Comparison of ENCODE assay signal across 9 cellular contexts in genomic region chr3:187919535-187919934, GRCh38.
A peak's percentile ranks its signal among the peaks of the same experiment; 100 is the strongest.
DNase-seq lines count a peak whose midpoint lies in the region; ATAC-seq, FAIRE-seq and TF ChIP-seq lines count a peak whose summit lies in the region.
"Had no signal": no experiment of that assay in that cellular context is flagged by ENCODE, and none has a peak within 500 bp of the region (broad histone marks: within the 10 kb centered on the region; RNA-seq: fewer than 3 reads in every experiment).

No MANE protein-coding gene starts in this region.

- peaks cover 18% of the 10 kb centered on the region for H3K4me1 ChIP-seq in GM12878 (ENCODE audit: control insufficient read depth, insufficient read depth, low read length)

- H2AFZ ChIP-seq in GM12878 (ENCODE audit: control insufficient read depth, low read depth, low read length): no peak overlapping the region

- intact Hi-C loops in GM12878 (cut with micrococcal nuclease; ENCODE audit: unreplicated experiment): loop anchor here (1.0 to 5.0 kb wide), 3 partner anchors 17 to 175 kb away; partner anchors contain the start of gene BCL6

- TF ChIP-seq CTCF in GM12865 (IDR thresholded peaks at IDR 0.05; ENCODE audit: insufficient read depth, low read depth, low read length, missing control alignments) (no peak), GM12878 (IDR thresholded peaks at IDR 0.05 in 2 of 3, conservative IDR thresholded peaks at IDR 0.05 in 1 of 3; ENCODE audit: control insufficient read depth in 2 of 3, extremely low read depth in 1 of 3, insufficient read depth in 1 of 3, low read depth in 3 of 3, low read length in 3 of 3) (no peak)

- no peaks in the 10 kb centered on the region for H3K79me2 ChIP-seq in GM12878 (ENCODE audit: control insufficient read depth, insufficient read depth, low read length)

- BruUV-seq in GM12878 (replicated peaks; lab: Mats Ljungman, UMichigan): no TSS peak

- ATAC-seq in GM21381 (IDR thresholded peaks at IDR 0.05; ENCODE audit: unreplicated experiment) (peak; percentile 36), HG03432 (IDR thresholded peaks at IDR 0.05; ENCODE audit: unreplicated experiment) (peak; percentile 47), GM12878 (peak; percentile 75)

- TF ChIP-seq POLR2A in GM12878 (IDR thresholded peaks at IDR 0.05; ENCODE audit: low read depth, low read length): no peak

- no peak for FAIRE-seq in GM12878 (lab: Jason Lieb, UNC)

- POLR2A ChIA-PET in GM12878 (lab: Charles Lee): no interaction called here

- RAD21 ChIA-PET in GM12878 (lab: Charles Lee; ENCODE audit: unreplicated experiment): no interaction called here

- no peak overlapping the region for H3K9ac ChIP-seq in GM12878 (ENCODE audit: control insufficient read depth, insufficient read depth, low read length)

- 3% methylated on average over 3 of the region's 3 CpGs for WGBS in GM12878 (ENCODE audit: insufficient coverage, insufficient replicate concordance, low lambda C conversion rate, missing lambda C conversion rate)

- peak overlapping the region; percentile 80 for H3K4me2 ChIP-seq in GM12878 (ENCODE audit: control insufficient read depth, insufficient read depth)

- H3K27me3 ChIP-seq in GM12878 (replicated peaks in 1 of 2; ENCODE audit: control insufficient read depth in 2 of 2, insufficient read depth in 2 of 2, low read length in 1 of 2): peaks cover 0 to 2% of the 10 kb centered on the region in 2 experiments; a peak in 1 of 4 replicates

- no peak for TF ChIP-seq RAD21 in GM12878 (IDR thresholded peaks at IDR 0.05; ENCODE audit: insufficient read depth, low read depth, low read length)

- in situ Hi-C loops in GM12878 (cut with MboI): no loop called here

- H3K4me3 ChIP-seq in GM12865 (ENCODE audit: low read depth, low read length): no peak overlapping the region
- no peak overlapping the region for H3K4me3 ChIP-seq in GM12878

- no peak for TF ChIP-seq EP300 in GM12878 (IDR thresholded peaks at IDR 0.05; ENCODE audit: borderline replicate concordance in 1 of 2, control insufficient read depth in 1 of 2, low read depth in 2 of 2, low read length in 2 of 2)

- DNase-seq in GM12865 (ENCODE audit: low read depth): peak; percentile 27
- peak; percentile 24 for DNase-seq in GM12878 (ENCODE audit: low read depth, low spot score)
- DNase-seq in NCI-H1436 (lab: John Stamatoyannopoulos, UW): no peak
- no peak for DNase-seq in dedifferentiated amniotic fluid mesenchymal stem cell (ENCODE audit: extremely low spot score)
- DNase-seq in T1000 (lab: John Stamatoyannopoulos, UW): no peak
- DNase-seq in superior temporal gyrus (ENCODE audit: extremely low spot score): no peak
- DNase-seq: NCI-H1417 had no signal

- peaks cover 6% of the 10 kb centered on the region for H3K9me3 ChIP-seq in GM12878 (replicated peaks; ENCODE audit: control insufficient read depth, insufficient read depth, low read length)

- H3K27ac ChIP-seq in GM12878 (ENCODE audit: control insufficient read depth, insufficient read depth): no peak overlapping the region

- no peaks in the 10 kb centered on the region for H3K36me3 ChIP-seq in GM12878 (ENCODE audit: control insufficient read depth in 2 of 2, insufficient read depth in 2 of 2, low read length in 1 of 2)

- CTCF ChIA-PET in GM12878 (lab: Yijun Ruan, JAX): no interaction called here

- no peaks in the 10 kb centered on the region for H4K20me1 ChIP-seq in GM12878 (ENCODE audit: control insufficient read depth, insufficient read depth)

- SMC1A ChIA-PET in GM12878 (lab: Charles Lee; ENCODE audit: uncharacterized antibody, unreplicated experiment): no interaction called here

TF ChIP-seq in GM12878, 131 proteins besides CTCF, POLR2A, EP300 and RAD21:
- peak; percentile 22; the same call in 1 of the 2 replicates for TF ChIP-seq RUNX3 (IDR thresholded peaks at IDR 0.05; ENCODE audit: low read length)
- no peak for TF ChIP-seq ZNF217 (IDR thresholded peaks at IDR 0.05)
- TF ChIP-seq MTA2 (IDR thresholded peaks at IDR 0.05; ENCODE audit: low read depth): no peak
- TF ChIP-seq NFIC (IDR thresholded peaks at IDR 0.05; ENCODE audit: low read depth, low read length): 0 out of 2 replicates have a peak, but pooled peaks have one; percentile 0
- TF ChIP-seq ZNF687 (IDR thresholded peaks at IDR 0.05): no peak
- no peak for TF ChIP-seq MXI1 (IDR thresholded peaks at IDR 0.05; ENCODE audit: low read depth, low read length)
- TF ChIP-seq SREBF2 (IDR thresholded peaks at IDR 0.05; ENCODE audit: low read length): no peak
- 0 out of 2 replicates have a peak, but pooled peaks have one; percentile 37 for TF ChIP-seq YY1 (IDR thresholded peaks at IDR 0.05; ENCODE audit: low read depth, low read length)
- TF ChIP-seq NFXL1 (IDR thresholded peaks at IDR 0.05; ENCODE audit: borderline replicate concordance): no peak
- 0 out of 2 replicates have a peak, but pooled peaks have one; percentile 4 for TF ChIP-seq BCL11A (IDR thresholded peaks at IDR 0.05; ENCODE audit: low read depth, low read length)
- TF ChIP-seq ZBTB11 (CRISPR knock-in tag; IDR thresholded peaks at IDR 0.05): no peak
- TF ChIP-seq ATF2 (IDR thresholded peaks at IDR 0.05; ENCODE audit: low read length): no peak

Comparison
In these comparisons a context has a peak if more than half of its experiments do, and no peak if none do; other contexts are left out.
1. DNase-seq: peak in GM12865 (single experiment) and GM12878 (single experiment); none in NCI-H1436 (single experiment), dedifferentiated amniotic fluid mesenchymal stem cell (single experiment), T1000 (single experiment) and superior temporal gyrus (single experiment).
2. Peak in every context shown above with its lines, with median percentiles within 50 percentile points of each other: ATAC-seq.